1 cellular context compared by ENCODE assay signal in genomic region chr3:25455316-25456232, GRCh38.
A peak's percentile ranks its signal among the peaks of the same experiment; 100 is the strongest.
TF ChIP-seq lines count a peak whose summit lies in the region.

No MANE protein-coding gene starts in this region.

TF ChIP-seq in SK-N-SH, 30 proteins besides CTCF, POLR2A, EP300 and RAD21 (continued from another document):
- TF ChIP-seq ZBTB33 (IDR thresholded peaks at IDR 0.05; ENCODE audit: borderline replicate concordance, low read depth) (no peak), RXRA (IDR thresholded peaks at IDR 0.05; ENCODE audit: borderline replicate concordance, low read depth) (no peak), TCF12 (IDR thresholded peaks at IDR 0.05) (peak; percentile 63), FOSL2 (IDR thresholded peaks at IDR 0.05; ENCODE audit: borderline replicate concordance, low read depth) (no peak), YY1 (IDR thresholded peaks at IDR 0.05; ENCODE audit: low read depth) (peak; percentile 19; the same call in 1 of the 2 replicates), RFX5 (IDR thresholded peaks at IDR 0.05; ENCODE audit: low read length) (no peak), MEF2A (IDR thresholded peaks at IDR 0.05; ENCODE audit: borderline replicate concordance, low read depth) (no peak), IRF3 (IDR thresholded peaks at IDR 0.05; ENCODE audit: low read depth, low read length) (no peak), RCOR1 (IDR thresholded peaks at IDR 0.05; ENCODE audit: low read length) (no peak), PBX3 (IDR thresholded peaks at IDR 0.05) (no peak; the same call in 1 of the 2 replicates), TEAD4 (IDR thresholded peaks at IDR 0.05; ENCODE audit: borderline replicate concordance, insufficient read depth) (no peak), MAX (IDR thresholded peaks at IDR 0.05; ENCODE audit: low read depth) (peak; percentile 51; the same call in 1 of the 2 replicates), GATA2 (CRISPR knock-in tag; IDR thresholded peaks at IDR 0.05) (no peak; the same call in 1 of the 2 replicates), MXI1 (IDR thresholded peaks at IDR 0.05; ENCODE audit: low read depth, low read length) (peak; percentile 74), EZH2phosphoT487 (IDR thresholded peaks at IDR 0.05; ENCODE audit: borderline replicate concordance, low read depth) (no peak), SMC3 (IDR thresholded peaks at IDR 0.05; ENCODE audit: low read depth, low read length) (0 out of 2 replicates have a peak, but pooled peaks have one; percentile 9), ELF1 (IDR thresholded peaks at IDR 0.05) (no peak)
